24 cellular contexts compared by ENCODE assay signal in the genomic region with DNA sequence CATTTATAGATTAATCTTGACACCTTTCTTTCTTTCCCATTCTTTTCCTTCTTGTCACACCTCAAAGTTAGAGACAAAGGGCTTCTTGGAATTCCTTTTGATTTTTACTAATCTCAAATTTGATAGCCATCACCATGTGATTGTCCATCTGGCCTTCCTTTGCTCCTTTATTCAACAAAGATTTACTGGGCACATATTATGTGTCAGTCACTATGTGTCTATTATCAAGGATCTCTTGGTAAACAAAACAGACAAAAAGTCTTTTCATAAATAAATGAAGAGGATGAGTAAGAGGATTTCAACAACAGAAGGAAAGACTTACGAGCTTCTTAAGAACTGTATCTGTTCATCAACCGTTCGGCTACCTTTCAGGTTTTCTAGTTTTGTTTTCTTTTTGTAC. TPM values are rescaled to one million over a fixed set of nuclear protein-coding genes. Genes with fewer than 3 reads are reported as not detected.
"Had no signal": no experiment of that assay in that cellular context is flagged by ENCODE, and none has a peak within 500 bp of the region (broad histone marks: within the 10 kb centered on the region; RNA-seq: fewer than 3 reads in every experiment).

No MANE protein-coding gene starts in this region.

- H3K36me3 Mint-ChIP-seq: T-cell had no signal

- DNase-seq: Kasumi-1, MM.1S, NCI-H1092 treated with DMSO at 0.1 percent for 48 hours, NCI-H1436, NCI-H187, NCI-H2029 treated with DMSO at 0.1 percent for 48 hours, NCI-H2171, NCI-H226, NCI-H446, NCI-H510A, NCI-H524 treated with DMSO at 0.1 percent for 48 hours, NCI-H69, NCI-H774, Right ventricle myocardium superior, RPMI8226, SIG-M5, SK-N-SH, SW 1271, T-cell had no signal

- H3K4me3 ChIP-seq: K562, SJSA1 had no signal

- H3K9ac ChIP-seq: KMS-11, SK-N-SH had no signal

- H3K4me2 ChIP-seq: KMS-11, SK-N-SH had no signal

- H3K36me3 ChIP-seq: SJSA1 had no signal

- H3K4me1 ChIP-seq: SJSA1 had no signal

- H3K9me3 Mint-ChIP-seq: IgD-negative memory B cell, T-cell had no signal

- H3K9me3 ChIP-seq: SJSA1, SK-N-SH had no signal

- H3K27me3 Mint-ChIP-seq: IgD-negative memory B cell had no signal

- H3K27ac Mint-ChIP-seq: IgD-negative memory B cell, T-cell had no signal

- H3K4me1 Mint-ChIP-seq: IgD-negative memory B cell, T-cell had no signal

- H3K4me3 Mint-ChIP-seq: IgD-negative memory B cell, T-cell had no signal

- H3K27ac ChIP-seq: KMS-11, SJSA1 had no signal

RNA-seq across cellular contexts. Expression of gene SAMMSON, which starts 56.5 kb away (rescaled TPM):
- total RNA-seq: M059J, Right ventricle myocardium superior, SJSA1, T-cell had no signal
- polyA plus RNA-seq: IgD-negative memory B cell, SK-N-SH had no signal
